ENCODE assay signal across 15 cellular contexts in the genomic region with DNA sequence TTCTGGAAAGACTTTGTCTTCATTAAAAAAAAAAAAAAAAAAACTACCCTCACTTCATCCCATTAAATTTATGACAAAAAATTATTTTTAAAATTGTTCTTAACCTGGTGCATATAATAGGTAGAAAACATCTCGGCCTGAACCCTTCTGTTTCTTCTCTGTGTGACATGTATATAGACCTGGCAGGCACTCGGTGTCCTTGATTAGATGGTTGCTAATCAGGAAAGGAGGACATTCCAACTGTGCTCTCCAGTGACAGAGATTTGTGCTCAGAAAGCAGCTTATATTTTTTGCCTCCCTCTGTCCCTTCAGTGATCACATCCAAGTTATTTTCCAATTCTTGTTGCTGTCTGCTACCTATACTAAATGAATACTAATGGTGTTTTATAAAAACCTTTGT.
DNase-seq lines count a peak whose midpoint lies in the region; ATAC-seq, FAIRE-seq and TF ChIP-seq lines count a peak whose summit lies in the region.
"Had no signal": no experiment of that assay in that cellular context is flagged by ENCODE, and none has a peak within 500 bp of the region (broad histone marks: within the 10 kb centered on the region; RNA-seq: fewer than 3 reads in every experiment).

No MANE protein-coding gene starts in this region.

- no peaks in the 10 kb centered on the region for H3K9me3 Mint-ChIP-seq in chondrocyte (ENCODE audit: low read depth)
- H3K9me3 Mint-ChIP-seq: GM23338 had no signal

- H3K9ac ChIP-seq in kidney (ENCODE audit: low read length in 2 of 2), result no peak overlapping the region
- H3K9ac ChIP-seq: BLaER1 treated with 17β-estradiol and CSF1 and Interleukin-3, amounts not matched to agents 10 nM and 100 nM had no signal

- intact Hi-C loops in Right ventricle myocardium superior (cut with DNase I), result no loop called here
- intact Hi-C loops in kidney (cut with DNase I), result no loop called here
- intact Hi-C loops in testis (cut with DNase I; ENCODE audit: low total_unique reads), result no loop called here
- intact Hi-C loops in vagina (cut with DNase I), result no loop called here

- ATAC-seq in Right ventricle myocardium superior (ENCODE audit: poor library complexity), result peak; percentile 93
- ATAC-seq: GM23338 had no signal

- H3K27me3 Mint-ChIP-seq in chondrocyte (ENCODE audit: low read depth), result peaks cover 2% of the 10 kb centered on the region
- H3K27me3 Mint-ChIP-seq: CD4-positive, CD25-positive, alpha-beta regulatory T cell had no signal

- H3K4me1 ChIP-seq in right atrium auricular region (no peaks in the 10 kb centered on the region), kidney (ENCODE audit: control insufficient read depth in 1 of 2, insufficient read depth in 1 of 2, low read depth in 1 of 2, low read length in 2 of 2) (no peaks in the 10 kb centered on the region), testis (no peaks in the 10 kb centered on the region), vagina (no peaks in the 10 kb centered on the region)
- H3K4me1 ChIP-seq: BLaER1 treated with 17β-estradiol and CSF1 and Interleukin-3, amounts not matched to agents 10 nM and 100 nM had no signal

- FAIRE-seq in kidney (lab: Jason Lieb, UNC), result peak; percentile 70

- no peak for TF ChIP-seq POLR2A in testis (IDR thresholded peaks at IDR 0.05)
- no peak for TF ChIP-seq POLR2A in vagina (IDR thresholded peaks at IDR 0.05)

- DNase-seq in Right ventricle myocardium superior, result no peak
- no peak for DNase-seq in right atrium auricular region (ENCODE audit: low spot score)
- no peak for DNase-seq in chondrocyte (ENCODE audit: low spot score)
- no peak for DNase-seq in kidney
- DNase-seq in testis, result peak; percentile 34
- no peak for DNase-seq in vagina (ENCODE audit: extremely low spot score in 2 of 2)
- DNase-seq in stimulated activated CD8-positive, alpha-beta memory T cell treated with anti-CD3 and anti-CD28 coated beads, Interleukin-4, amount 100 ng/mL, for 48 hours, result no peak
- DNase-seq in SW 1271 (lab: John Stamatoyannopoulos, UW), result no peak
- DNase-seq: 8988T; ACHN; CD4-positive, CD25-positive, alpha-beta regulatory T cell; DMS53; H7 had no signal

- no peaks in the 10 kb centered on the region for H3K27me3 ChIP-seq in right atrium auricular region
- no peaks in the 10 kb centered on the region for H3K27me3 ChIP-seq in testis
- no peaks in the 10 kb centered on the region for H3K27me3 ChIP-seq in vagina
- H3K27me3 ChIP-seq: BLaER1 treated with 17β-estradiol and CSF1 and Interleukin-3, amounts not matched to agents 10 nM and 100 nM had no signal

- no peak overlapping the region for H3K4me3 ChIP-seq in right atrium auricular region
- no peak overlapping the region for H3K4me3 ChIP-seq in kidney (ENCODE audit: low read length in 2 of 2)
- no peak overlapping the region for H3K4me3 ChIP-seq in testis
- H3K4me3 ChIP-seq in vagina, result no peak overlapping the region
- H3K4me3 ChIP-seq: BLaER1 treated with 17β-estradiol and CSF1 and Interleukin-3, amounts not matched to agents 10 nM and 100 nM; GM23338 had no signal

- H3K27ac ChIP-seq in right atrium auricular region, result no peak overlapping the region
- H3K27ac ChIP-seq in kidney (ENCODE audit: low read depth in 2 of 2, low read length in 2 of 2), result no peak overlapping the region
- H3K27ac ChIP-seq in testis, result no peak overlapping the region
- H3K27ac ChIP-seq in vagina, result no peak overlapping the region
- H3K27ac ChIP-seq: BLaER1 treated with 17β-estradiol and CSF1 and Interleukin-3, amounts not matched to agents 10 nM and 100 nM had no signal

- H3K9me3 ChIP-seq in right atrium auricular region (no peaks in the 10 kb centered on the region), kidney (ENCODE audit: control insufficient read depth in 1 of 2, low read length in 2 of 2) (no peaks in the 10 kb centered on the region), testis (no peaks in the 10 kb centered on the region), vagina (no peaks in the 10 kb centered on the region)

- H3K36me3 Mint-ChIP-seq in chondrocyte (ENCODE audit: low read depth), result no peaks in the 10 kb centered on the region
- H3K36me3 Mint-ChIP-seq: CD4-positive, CD25-positive, alpha-beta regulatory T cell had no signal

- peak overlapping the region; percentile 28 for H3K27ac Mint-ChIP-seq in chondrocyte (ENCODE audit: unreplicated experiment)
- H3K27ac Mint-ChIP-seq: CD4-positive, CD25-positive, alpha-beta regulatory T cell; GM23338 had no signal

- 29 to 66% methylated on average over 2 of the region's 2 CpGs for WGBS in testis, 2 donors

- H3K4me3 Mint-ChIP-seq in chondrocyte (ENCODE audit: unreplicated experiment), result no peak overlapping the region
- H3K4me3 Mint-ChIP-seq: CD4-positive, CD25-positive, alpha-beta regulatory T cell; GM23338 had no signal

- peaks cover 20% of the 10 kb centered on the region for H3K4me1 Mint-ChIP-seq in chondrocyte (ENCODE audit: low read depth)
- H3K4me1 Mint-ChIP-seq: CD4-positive, CD25-positive, alpha-beta regulatory T cell; GM23338 had no signal

- TF ChIP-seq CTCF in right atrium auricular region (IDR thresholded peaks at IDR 0.05) (no peak), chondrocyte (IDR thresholded peaks at IDR 0.05) (no peak), kidney (IDR thresholded peaks at IDR 0.05; ENCODE audit: borderline replicate concordance, extremely low read depth, insufficient read depth) (no peak), testis (IDR thresholded peaks at IDR 0.05) (no peak), vagina (IDR thresholded peaks at IDR 0.05) (no peak)

- H3K36me3 ChIP-seq in right atrium auricular region, result no peaks in the 10 kb centered on the region
- no peaks in the 10 kb centered on the region for H3K36me3 ChIP-seq in kidney (ENCODE audit: control insufficient read depth in 1 of 2, insufficient read depth in 2 of 2, low read length in 2 of 2)
- no peaks in the 10 kb centered on the region for H3K36me3 ChIP-seq in testis (ENCODE audit: low read depth, missing control alignments)
- no peaks in the 10 kb centered on the region for H3K36me3 ChIP-seq in vagina
- H3K36me3 ChIP-seq: BLaER1 treated with 17β-estradiol and CSF1 and Interleukin-3, amounts not matched to agents 10 nM and 100 nM had no signal
